Comparison of ENCODE assay signal across 1 cellular context in the genomic region with DNA sequence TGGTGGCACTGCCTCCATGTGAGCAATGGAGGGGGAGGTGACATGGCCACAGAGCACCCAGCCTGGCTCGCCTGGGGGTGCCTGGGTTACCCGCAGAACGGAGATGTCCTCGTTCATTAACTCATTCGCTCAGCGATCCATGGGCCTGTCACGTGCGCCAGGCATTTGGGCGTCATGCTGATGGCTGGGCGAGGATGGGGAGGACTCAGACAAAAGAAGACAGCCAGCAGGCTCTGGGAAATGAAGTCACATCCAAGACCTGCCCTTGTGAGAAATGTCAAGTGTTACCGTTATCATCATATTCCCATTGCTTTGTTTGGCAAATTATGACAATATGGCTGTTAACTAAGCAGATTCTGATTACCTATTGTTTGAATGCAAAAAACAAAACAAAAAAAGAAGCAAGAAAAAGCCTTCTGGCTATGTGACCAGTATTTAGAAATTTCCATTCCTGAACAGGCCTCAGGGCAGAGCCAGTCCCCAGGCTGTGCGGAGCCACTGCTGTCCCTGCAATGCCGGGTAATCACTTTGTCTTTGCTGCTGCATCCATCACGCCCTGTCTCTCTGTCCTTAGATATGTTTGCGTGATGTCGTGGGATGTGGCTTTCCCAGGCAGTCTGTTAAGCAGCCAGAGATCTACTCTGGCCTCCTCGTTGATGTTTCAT.
TF ChIP-seq lines count a peak whose summit lies in the region.

No MANE protein-coding gene starts in this region.

TF ChIP-seq in HepG2, 621 proteins besides CTCF, POLR2A, EP300 and RAD21:
- TF ChIP-seq, protein P1, sequence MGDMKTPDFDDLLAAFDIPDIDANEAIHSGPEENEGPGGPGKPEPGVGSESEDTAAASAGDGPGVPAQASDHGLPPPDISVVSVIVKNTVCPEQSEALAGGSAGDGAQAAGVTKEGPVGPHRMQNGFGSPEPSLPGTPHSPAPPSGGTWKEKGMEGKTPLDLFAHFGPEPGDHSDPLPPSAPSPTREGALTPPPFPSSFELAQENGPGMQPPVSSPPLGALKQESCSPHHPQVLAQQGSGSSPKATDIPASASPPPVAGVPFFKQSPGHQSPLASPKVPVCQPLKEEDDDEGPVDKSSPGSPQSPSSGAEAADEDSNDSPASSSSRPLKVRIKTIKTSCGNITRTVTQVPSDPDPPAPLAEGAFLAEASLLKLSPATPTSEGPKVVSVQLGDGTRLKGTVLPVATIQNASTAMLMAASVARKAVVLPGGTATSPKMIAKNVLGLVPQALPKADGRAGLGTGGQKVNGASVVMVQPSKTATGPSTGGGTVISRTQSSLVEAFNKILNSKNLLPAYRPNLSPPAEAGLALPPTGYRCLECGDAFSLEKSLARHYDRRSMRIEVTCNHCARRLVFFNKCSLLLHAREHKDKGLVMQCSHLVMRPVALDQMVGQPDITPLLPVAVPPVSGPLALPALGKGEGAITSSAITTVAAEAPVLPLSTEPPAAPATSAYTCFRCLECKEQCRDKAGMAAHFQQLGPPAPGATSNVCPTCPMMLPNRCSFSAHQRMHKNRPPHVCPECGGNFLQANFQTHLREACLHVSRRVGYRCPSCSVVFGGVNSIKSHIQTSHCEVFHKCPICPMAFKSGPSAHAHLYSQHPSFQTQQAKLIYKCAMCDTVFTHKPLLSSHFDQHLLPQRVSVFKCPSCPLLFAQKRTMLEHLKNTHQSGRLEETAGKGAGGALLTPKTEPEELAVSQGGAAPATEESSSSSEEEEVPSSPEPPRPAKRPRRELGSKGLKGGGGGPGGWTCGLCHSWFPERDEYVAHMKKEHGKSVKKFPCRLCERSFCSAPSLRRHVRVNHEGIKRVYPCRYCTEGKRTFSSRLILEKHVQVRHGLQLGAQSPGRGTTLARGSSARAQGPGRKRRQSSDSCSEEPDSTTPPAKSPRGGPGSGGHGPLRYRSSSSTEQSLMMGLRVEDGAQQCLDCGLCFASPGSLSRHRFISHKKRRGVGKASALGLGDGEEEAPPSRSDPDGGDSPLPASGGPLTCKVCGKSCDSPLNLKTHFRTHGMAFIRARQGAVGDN (CRISPR knock-in tag; IDR thresholded peaks at IDR 0.05) = 0 out of 2 replicates have a peak, but pooled peaks have one; percentile 14
- TF ChIP-seq ATF1 (CRISPR knock-in tag; IDR thresholded peaks at IDR 0.05) (no peak), MED13 (CRISPR knock-in tag; IDR thresholded peaks at IDR 0.05) (no peak)
- TF ChIP-seq, protein P2, sequence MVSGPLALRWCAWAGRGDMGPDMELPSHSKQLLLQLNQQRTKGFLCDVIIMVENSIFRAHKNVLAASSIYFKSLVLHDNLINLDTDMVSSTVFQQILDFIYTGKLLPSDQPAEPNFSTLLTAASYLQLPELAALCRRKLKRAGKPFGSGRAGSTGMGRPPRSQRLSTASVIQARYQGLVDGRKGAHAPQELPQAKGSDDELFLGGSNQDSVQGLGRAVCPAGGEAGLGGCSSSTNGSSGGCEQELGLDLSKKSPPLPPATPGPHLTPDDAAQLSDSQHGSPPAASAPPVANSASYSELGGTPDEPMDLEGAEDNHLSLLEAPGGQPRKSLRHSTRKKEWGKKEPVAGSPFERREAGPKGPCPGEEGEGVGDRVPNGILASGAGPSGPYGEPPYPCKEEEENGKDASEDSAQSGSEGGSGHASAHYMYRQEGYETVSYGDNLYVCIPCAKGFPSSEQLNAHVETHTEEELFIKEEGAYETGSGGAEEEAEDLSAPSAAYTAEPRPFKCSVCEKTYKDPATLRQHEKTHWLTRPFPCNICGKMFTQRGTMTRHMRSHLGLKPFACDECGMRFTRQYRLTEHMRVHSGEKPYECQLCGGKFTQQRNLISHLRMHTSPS (CRISPR knock-in tag; IDR thresholded peaks at IDR 0.05; ENCODE audit: low read depth) = no peak
TF ChIP-seq in HepG2: peak in this region for 1.
